28 cellular contexts compared by ENCODE assay signal in genomic region chr13:73272831-73273230, GRCh38.
"Had no signal": no experiment of that assay in that cellular context is flagged by ENCODE, and none has a peak within 500 bp of the region (broad histone marks: within the 10 kb centered on the region; RNA-seq: fewer than 3 reads in every experiment).

No MANE protein-coding gene starts in this region.

- H3K9me3 ChIP-seq: ascending aorta, Peyer's patch had no signal

- H3K27me3 ChIP-seq: ascending aorta, Peyer's patch had no signal

- H3K27ac ChIP-seq: ascending aorta, Peyer's patch had no signal

- H3K4me1 ChIP-seq: ascending aorta, Peyer's patch had no signal

- ATAC-seq: activated CD8-positive, alpha-beta memory T cell treated with anti-CD3 and anti-CD28 coated beads, Interleukin-2, amount 10 ng/mL, durations not matched to agents 7 days and 5 days; activated naive CD8-positive, alpha-beta T cell treated with anti-CD3 and anti-CD28 coated beads, Interleukin-2, amount 50 U/mL, for 24 hours; T-helper 17 cell had no signal

- H3K27me3 Mint-ChIP-seq: activated B cell treated with CpG ODN at 0.5 μM for 24 hours; activated CD4-positive, alpha-beta T cell treated with anti-CD3 and anti-CD28 coated beads, Interleukin-2, amount 10 ng/mL, durations not matched to agents 24 days and 14 days; activated CD8-positive, alpha-beta memory T cell treated with anti-CD3 and anti-CD28 coated beads, Interleukin-2, amount 10 ng/mL, durations not matched to agents 7 days and 5 days; activated naive CD4-positive, alpha-beta T cell treated with anti-CD3 and anti-CD28 coated beads, Interleukin-2, amount 50 U/mL, for 24 hours; activated naive CD8-positive, alpha-beta T cell treated with anti-CD3 and anti-CD28 coated beads, Interleukin-2, amount 50 U/mL, for 24 hours; activated T-cell treated with anti-CD3 and anti-CD28 coated beads, Interleukin-2, amount 50 U/mL, for 24 hours; brain; central memory CD8-positive, alpha-beta T cell; T-helper 17 cell had no signal

- H3K27ac Mint-ChIP-seq: activated B cell treated with CpG ODN at 0.5 μM for 24 hours; activated CD4-positive, alpha-beta T cell treated with anti-CD3 and anti-CD28 coated beads, Interleukin-2, amount 10 ng/mL, durations not matched to agents 24 days and 14 days; activated CD8-positive, alpha-beta memory T cell treated with anti-CD3 and anti-CD28 coated beads, Interleukin-2, amount 10 ng/mL, durations not matched to agents 7 days and 5 days; activated naive CD4-positive, alpha-beta T cell treated with anti-CD3 and anti-CD28 coated beads, Interleukin-2, amount 50 U/mL, for 24 hours; activated naive CD8-positive, alpha-beta T cell treated with anti-CD3 and anti-CD28 coated beads, Interleukin-2, amount 50 U/mL, for 24 hours; activated T-cell treated with anti-CD3 and anti-CD28 coated beads, Interleukin-2, amount 50 U/mL, for 24 hours; activated T-helper 1 cell treated with anti-CD3 and anti-CD28 coated beads, Interleukin-12 subunit alpha, Interleukin-12 subunit beta, Interleukin-2, Interleukin-4 antibody, amounts not matched to agents 30 ng/mL and 10 ng/mL and 1 ng/mL, durations not matched to agents 14 hours and 24 hours and 36 hours; T-helper 17 cell had no signal

- H3K4me1 Mint-ChIP-seq: activated B cell treated with CpG ODN at 0.5 μM for 24 hours; central memory CD8-positive, alpha-beta T cell had no signal

- H3K4me3 Mint-ChIP-seq: activated B cell treated with CpG ODN at 0.5 μM for 24 hours; activated CD4-positive, alpha-beta T cell treated with anti-CD3 and anti-CD28 coated beads, Interleukin-2, amount 10 ng/mL, durations not matched to agents 24 days and 14 days; activated CD8-positive, alpha-beta memory T cell treated with anti-CD3 and anti-CD28 coated beads, Interleukin-2, amount 10 ng/mL, durations not matched to agents 7 days and 5 days; activated naive CD4-positive, alpha-beta T cell treated with anti-CD3 and anti-CD28 coated beads, Interleukin-2, amount 50 U/mL, for 24 hours; activated naive CD8-positive, alpha-beta T cell treated with anti-CD3 and anti-CD28 coated beads, Interleukin-2, amount 50 U/mL, for 24 hours; activated T-cell treated with anti-CD3 and anti-CD28 coated beads, Interleukin-2, amount 50 U/mL, for 24 hours; activated T-helper 1 cell treated with anti-CD3 and anti-CD28 coated beads, Interleukin-12 subunit alpha, Interleukin-12 subunit beta, Interleukin-2, Interleukin-4 antibody, amounts not matched to agents 30 ng/mL and 10 ng/mL and 1 ng/mL, durations not matched to agents 14 hours and 24 hours and 36 hours; brain; central memory CD8-positive, alpha-beta T cell; T-helper 17 cell had no signal

- H3K36me3 Mint-ChIP-seq: brain had no signal

- DNase-seq: activated B cell treated with CpG ODN at 0.5 μM for 24 hours; activated CD4-positive, alpha-beta T cell treated with anti-CD3 and anti-CD28 coated beads for 1 hour; activated CD4-positive, alpha-beta T cell treated with anti-CD3 and anti-CD28 coated beads, Interleukin-2, amount 10 ng/mL, durations not matched to agents 24 days and 14 days; activated CD4-positive, alpha-beta T cell treated with anti-CD3 and anti-CD28 coated beads, Interleukin-2, amount 50 U/mL, for 48 hours; activated CD8-positive, alpha-beta memory T cell treated with anti-CD3 and anti-CD28 coated beads, Interleukin-2, amount 10 ng/mL, durations not matched to agents 7 days and 5 days; activated effector memory CD4-positive, alpha-beta T cell treated with Interleukin-2 at 50 U/mL for 16 hours; activated naive CD4-positive, alpha-beta T cell; activated naive CD8-positive, alpha-beta T cell treated with anti-CD3 and anti-CD28 coated beads, Interleukin-2, amount 50 U/mL, for 24 hours; activated T-cell treated with anti-CD3 and anti-CD28 coated beads, Interleukin-2, amount 50 U/mL, for 24 hours; amniotic stem cell; Kasumi-1; KBM-7; NCI-H1105 treated with DMSO at 0.1 percent for 48 hours; NCI-H1436 treated with DMSO at 0.1 percent for 48 hours; NCI-H1930; NCI-H345; NCI-H510A treated with DMSO at 0.1 percent for 48 hours; NCI-H69; NK-92 treated with Interleukin-12 subunit alpha and Interleukin-12 subunit beta, amount 100 ng/mL, for 24 hours; Peyer's patch; SHP77 treated with DMSO at 0.1 percent for 48 hours; T-helper 17 cell; T-helper 9 cell had no signal

- H3K36me3 ChIP-seq: ascending aorta, Peyer's patch had no signal

- H3K4me3 ChIP-seq: ascending aorta, Peyer's patch had no signal

- H3K9me3 Mint-ChIP-seq: central memory CD8-positive, alpha-beta T cell had no signal
